ENCODE assay signal across 8 cellular contexts in the genomic region with DNA sequence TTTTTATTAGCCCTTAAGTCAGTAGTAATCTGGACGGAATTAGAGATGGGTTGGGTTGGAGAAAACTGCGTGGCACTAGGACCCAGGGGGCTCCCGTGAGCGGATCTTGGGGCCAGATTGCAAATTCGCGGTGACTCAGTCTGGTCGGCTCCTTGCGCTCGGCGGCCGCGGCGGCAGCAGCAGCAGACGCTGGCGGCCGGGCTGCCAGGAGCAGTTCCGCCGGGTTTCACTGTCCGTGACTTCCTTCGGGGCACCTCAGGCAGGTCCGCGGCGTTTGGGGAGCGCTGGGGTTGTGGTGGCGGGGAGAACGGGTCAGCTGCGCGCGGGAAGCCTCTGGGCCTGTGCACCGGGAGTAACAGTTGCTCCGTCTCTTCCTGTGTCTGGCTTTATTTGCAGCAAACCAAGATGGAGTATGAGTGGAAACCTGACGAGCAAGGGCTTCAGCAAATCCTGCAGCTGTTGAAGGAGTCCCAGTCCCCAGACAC.
DNase-seq lines count a peak whose midpoint lies in the region; ATAC-seq, FAIRE-seq and TF ChIP-seq lines count a peak whose summit lies in the region.

No MANE protein-coding gene starts in this region.

- H3K4me1 ChIP-seq in HUES48 (ENCODE audit: control insufficient read depth, insufficient read depth, low read length), result peaks cover 35% of the 10 kb centered on the region
- peaks cover 19 to 20% of the 10 kb centered on the region in 2 donors for H3K4me1 ChIP-seq in mucosa of rectum (ENCODE audit: control insufficient read depth in 2 of 2, insufficient read depth in 2 of 2, low read length in 2 of 2)

- H3K36me3 ChIP-seq in HUES48 (ENCODE audit: control insufficient read depth, insufficient read depth, low read length) (peaks cover 26% of the 10 kb centered on the region), mucosa of rectum (ENCODE audit: control insufficient read depth in 2 of 2, insufficient read depth in 2 of 2, low read length in 2 of 2) (peaks cover 0 to 3% of the 10 kb centered on the region in 2 donors)

- H3K27ac ChIP-seq in HUES48 (ENCODE audit: low read depth, low read length) (peak overlapping the region; percentile 95), mucosa of rectum (ENCODE audit: low read depth in 2 of 2, low read length in 2 of 2) (peak overlapping the region; percentile 91 to 94)

- TF ChIP-seq POLR2A in erythroblast (IDR thresholded peaks at IDR 0.05; ENCODE audit: low read length), result peak; percentile 95

- H3K27me3 ChIP-seq in HUES48 (ENCODE audit: control insufficient read depth, insufficient read depth, low read length), result no peaks in the 10 kb centered on the region
- H3K27me3 ChIP-seq in mucosa of rectum (ENCODE audit: control insufficient read depth in 2 of 2, insufficient read depth in 2 of 2, low read length in 2 of 2), result no peaks in the 10 kb centered on the region

- TF ChIP-seq CTCF in D721Med (IDR thresholded peaks at IDR 0.05; ENCODE audit: insufficient read depth, missing control alignments), result no peak

- H3K9ac ChIP-seq in HUES48 (ENCODE audit: low read depth, low read length), result peak overlapping the region; percentile 95
- H3K9ac ChIP-seq in mucosa of rectum (ENCODE audit: low read depth in 1 of 2, low read length in 2 of 2), result peak overlapping the region; percentile 81 to 86

- FAIRE-seq in D721Med (lab: Jason Lieb, UNC), result peak; percentile 63

- peak; percentile 79 for ATAC-seq in GM21390 (IDR thresholded peaks at IDR 0.05; ENCODE audit: unreplicated experiment)

- H3K4me3 ChIP-seq in HUES48 (ENCODE audit: low read depth, low read length) (peak overlapping the region; percentile 99), mucosa of rectum (ENCODE audit: low read length in 2 of 2) (peak overlapping the region; percentile 89 to 94)

- H3K9me3 ChIP-seq in HUES48 (ENCODE audit: control insufficient read depth, insufficient read depth, low read length) (no peaks in the 10 kb centered on the region), mucosa of rectum (ENCODE audit: control insufficient read depth in 2 of 2, low read length in 2 of 2) (no peaks in the 10 kb centered on the region)

- DNase-seq in D721Med (ENCODE audit: insufficient read length, low spot score) (peak; percentile 32), OCI-M1 (lab: John Stamatoyannopoulos, UW) (peak; percentile 91), erythroblast (lab: John Stamatoyannopoulos, UW) (peak; percentile 91 to 94)
- peak; percentile 83 for DNase-seq in activated T-cell treated with anti-CD3 and anti-CD28 coated beads, Interleukin-2, amount 50 U/mL, for 1 hour
- DNase-seq in stimulated activated CD8-positive, alpha-beta memory T cell treated with anti-CD3 and anti-CD28 coated beads, Interleukin-4, amount 100 ng/mL, for 4 hours (ENCODE audit: low read depth in 2 of 2, low spot score in 1 of 2), result peak; percentile 70 to 77

Comparison
In these comparisons a context has a peak if more than half of its experiments do, and no peak if none do; other contexts are left out.
1. Peak in every context shown above with its lines: DNase-seq, ATAC-seq, H3K4me3 ChIP-seq and H3K27ac ChIP-seq.
2. DNase-seq: peak in every context shown above with its lines; median percentile 92 in erythroblast; 91 in OCI-M1; 83 in activated T-cell treated with anti-CD3 and anti-CD28 coated beads, Interleukin-2, amount 50 U/mL, for 1 hour; 74 in stimulated activated CD8-positive, alpha-beta memory T cell treated with anti-CD3 and anti-CD28 coated beads, Interleukin-4, amount 100 ng/mL, for 4 hours; 32 in D721Med.